ENCODE assay signal across 9 cellular contexts in the genomic region with DNA sequence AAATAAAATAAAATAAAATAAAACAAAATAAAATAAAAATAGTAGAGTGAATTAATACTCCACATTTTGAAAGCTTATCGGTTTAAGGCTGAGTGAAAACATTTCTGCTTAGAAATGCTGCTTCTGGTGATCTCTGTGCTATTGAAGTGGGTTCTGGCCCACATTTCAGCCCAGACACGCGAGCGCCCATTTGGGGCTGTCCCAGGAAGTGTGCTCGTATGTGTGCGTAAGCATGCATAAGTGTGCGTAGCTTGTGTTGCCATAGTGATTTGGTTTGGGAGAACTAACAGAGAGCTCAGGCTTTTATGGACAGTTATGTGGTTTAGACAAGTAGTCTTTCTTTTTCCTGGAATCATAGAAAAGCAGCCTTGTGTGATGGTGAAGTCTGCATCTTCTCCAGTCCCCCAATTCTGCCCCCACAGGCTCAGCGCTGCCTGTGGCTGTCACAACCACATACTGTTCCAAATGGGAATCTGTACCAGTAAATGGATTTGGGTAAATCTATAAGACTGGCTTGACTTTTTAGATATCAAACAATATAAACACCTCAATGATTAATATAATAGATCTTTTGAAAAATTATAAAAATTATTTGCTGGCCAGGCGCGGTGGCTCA. TPM values are rescaled to one million over a fixed set of nuclear protein-coding genes. Genes with fewer than 3 reads are reported as not detected.
A peak's percentile ranks its signal among the peaks of the same experiment; 100 is the strongest.
DNase-seq lines count a peak whose midpoint lies in the region; ATAC-seq, FAIRE-seq and TF ChIP-seq lines count a peak whose summit lies in the region.
"Had no signal": no experiment of that assay in that cellular context is flagged by ENCODE, and none has a peak within 500 bp of the region (broad histone marks: within the 10 kb centered on the region; RNA-seq: fewer than 3 reads in every experiment).

No MANE protein-coding gene starts in this region.

- no peaks in the 10 kb centered on the region for H3K36me3 ChIP-seq in bronchial epithelial cell (ENCODE audit: control insufficient read depth, insufficient read depth, low read length)
- no peaks in the 10 kb centered on the region for H3K36me3 ChIP-seq in tibial artery
- no peaks in the 10 kb centered on the region for H3K36me3 ChIP-seq in MG63

- FAIRE-seq in bronchial epithelial cell (lab: Jason Lieb, UNC) (no peak), D721Med (lab: Jason Lieb, UNC) (no peak)
- FAIRE-seq: astrocyte had no signal

- H3K4me3 ChIP-seq in bronchial epithelial cell (ENCODE audit: low read depth, low read length) = no peak overlapping the region
- H3K4me3 ChIP-seq in tibial artery = no peak overlapping the region
- H3K4me3 ChIP-seq in MG63 = no peak overlapping the region

- no peak for TF ChIP-seq CTCF in bronchial epithelial cell (IDR thresholded peaks at IDR 0.05; ENCODE audit: insufficient read depth, low read length, severe bottlenecking)
- no peak for TF ChIP-seq CTCF in tibial artery (IDR thresholded peaks at IDR 0.05)
- no peak for TF ChIP-seq CTCF in D721Med (IDR thresholded peaks at IDR 0.05; ENCODE audit: insufficient read depth, missing control alignments)

- H3K9me3 ChIP-seq in tibial artery (no peaks in the 10 kb centered on the region), MG63 (no peaks in the 10 kb centered on the region)

- H3K4me1 ChIP-seq in tibial artery = peaks cover 0 to 12% (median 0%) of the 10 kb centered on the region in 4 donors

- H3K27me3 ChIP-seq in bronchial epithelial cell (ENCODE audit: control insufficient read depth, insufficient read depth, low read length) = no peaks in the 10 kb centered on the region
- H3K27me3 ChIP-seq in tibial artery = no peaks in the 10 kb centered on the region
- H3K27me3 ChIP-seq in MG63 = no peaks in the 10 kb centered on the region

- intact Hi-C loops in tibial artery (cut with DNase I; ENCODE audit: low total_unique reads) = no loop called here

- ATAC-seq in GM21723 (IDR thresholded peaks at IDR 0.05; ENCODE audit: unreplicated experiment) = peak; percentile 82

- peak; percentile 38 for DNase-seq in activated CD4-positive, CD25-positive, alpha-beta regulatory T cell treated with anti-CD3 and anti-CD28 coated beads, Interleukin-2, amount 50 U/mL, for 16 hours (ENCODE audit: low read depth, low spot score)
- DNase-seq in bronchial epithelial cell (ENCODE audit: low read depth) (peak; percentile 33), tibial artery (no peak), D721Med (ENCODE audit: insufficient read length, low spot score) (no peak), NCI-H2081 treated with DMSO at 0.1 percent for 48 hours (lab: John Stamatoyannopoulos, UW) (no peak), MG63 (no peak)
- DNase-seq in stimulated activated CD8-positive, alpha-beta memory T cell treated with anti-CD3 and anti-CD28 coated beads, Interleukin-4, amount 100 ng/mL, for 48 hours = peak; percentile 71

- H3K27ac ChIP-seq in tibial artery = no peak overlapping the region

RNA-seq across cellular contexts. Expression of gene PURB, which starts 29.8 kb away (rescaled TPM):
- total RNA-seq in bronchial epithelial cell = 18.2 and 19.6 TPM in 2 replicates
- total RNA-seq in MG63 (2014; rRNA removed; shearing (Covaris generic); ENCODE audit: low replicate concordance) = 12.0 and 18.0 TPM in 2 replicates

Comparison
In these comparisons a context has a peak if more than half of its experiments do, and no peak if none do; other contexts are left out.
1. DNase-seq: peak in activated CD4-positive, CD25-positive, alpha-beta regulatory T cell treated with anti-CD3 and anti-CD28 coated beads, Interleukin-2, amount 50 U/mL, for 16 hours (single experiment), bronchial epithelial cell (single experiment) and stimulated activated CD8-positive, alpha-beta memory T cell treated with anti-CD3 and anti-CD28 coated beads, Interleukin-4, amount 100 ng/mL, for 48 hours (single experiment); none in tibial artery (0 of 2), D721Med (single experiment), NCI-H2081 treated with DMSO at 0.1 percent for 48 hours (single experiment) and MG63 (single experiment).